22 cellular contexts compared by ENCODE assay signal in genomic region chr10:35575640-35576039, GRCh38. TPM values are rescaled to one million over a fixed set of nuclear protein-coding genes. Genes with fewer than 3 reads are reported as not detected.
"Had no signal": no experiment of that assay in that cellular context is flagged by ENCODE, and none has a peak within 500 bp of the region (broad histone marks: within the 10 kb centered on the region; RNA-seq: fewer than 3 reads in every experiment).

No MANE protein-coding gene starts in this region.

- H3K4me1 ChIP-seq: stomach had no signal

- H3K4me1 Mint-ChIP-seq: activated CD4-positive, alpha-beta T cell treated with anti-CD3 and anti-CD28 coated beads for 36 hours had no signal

- H3K4me3 ChIP-seq: lung, stomach, vagina had no signal

- H3K27me3 ChIP-seq: stomach, vagina had no signal

- H3K27me3 Mint-ChIP-seq: activated CD4-positive, alpha-beta T cell treated with anti-CD3 and anti-CD28 coated beads for 36 hours; effector memory CD8-positive, alpha-beta T cell; progenitor cell of endocrine pancreas had no signal

- H3K27ac ChIP-seq: epithelial cell of prostate, stomach, vagina had no signal

- ATAC-seq: activated CD4-positive, alpha-beta T cell treated with anti-CD3 and anti-CD28 coated beads for 36 hours; effector memory CD8-positive, alpha-beta T cell; left lobe of liver; stimulated activated effector memory CD8-positive, alpha-beta T cell treated with anti-CD3 and anti-CD28 coated beads, Interleukin-12 subunit alpha, Interleukin-12 subunit beta, amount 100 ng/mL, for 72 hours had no signal

- H3K4me3 Mint-ChIP-seq: activated CD4-positive, alpha-beta T cell treated with anti-CD3 and anti-CD28 coated beads for 36 hours; effector memory CD8-positive, alpha-beta T cell; stimulated activated effector memory CD8-positive, alpha-beta T cell treated with anti-CD3 and anti-CD28 coated beads, Interleukin-12 subunit alpha, Interleukin-12 subunit beta, amount 100 ng/mL, for 72 hours; T-helper 2 cell treated with Interferon-gamma antibody and Interleukin-4, amounts not matched to agents 5 μg/mL and 100 μg/mL, for 36 hours; WTC11 had no signal

- H3K9me3 ChIP-seq: stomach, vagina had no signal

- H3K36me3 ChIP-seq: vagina had no signal

- H3K27ac Mint-ChIP-seq: activated CD4-positive, alpha-beta T cell treated with anti-CD3 and anti-CD28 coated beads for 36 hours; effector memory CD8-positive, alpha-beta T cell; progenitor cell of endocrine pancreas; stimulated activated effector memory CD8-positive, alpha-beta T cell treated with anti-CD3 and anti-CD28 coated beads, Interleukin-12 subunit alpha, Interleukin-12 subunit beta, amount 100 ng/mL, for 72 hours; T-helper 2 cell treated with Interferon-gamma antibody and Interleukin-4, amounts not matched to agents 5 μg/mL and 100 μg/mL, for 36 hours; WTC11 had no signal

- H3K9me3 Mint-ChIP-seq: effector memory CD8-positive, alpha-beta T cell; stimulated activated effector memory CD8-positive, alpha-beta T cell treated with anti-CD3 and anti-CD28 coated beads, Interleukin-12 subunit alpha, Interleukin-12 subunit beta, amount 100 ng/mL, for 72 hours; T-helper 2 cell treated with Interferon-gamma antibody and Interleukin-4, amounts not matched to agents 5 μg/mL and 100 μg/mL, for 36 hours had no signal

- DNase-seq: activated CD4-positive, alpha-beta T cell treated with anti-CD3 and anti-CD28 coated beads for 36 hours; activated CD4-positive, alpha-beta T cell treated with anti-CD3 and anti-CD28 coated beads, Interleukin-2, amount 50 U/mL, for 48 hours; activated naive CD4-positive, alpha-beta T cell treated with Interleukin-2 at 50 U/mL for 16 hours; effector memory CD8-positive, alpha-beta T cell; kidney; midbrain; small intestine; stimulated activated CD4-positive, alpha-beta T cell treated with anti-CD3 and anti-CD28 coated beads, Interleukin-4, amount 100 ng/mL, for 24 hours; stomach; trophoblast cell had no signal

RNA-seq across cellular contexts. Expression of gene GJD4, which starts 29.5 kb away (rescaled TPM):
- total RNA-seq: activated CD4-positive, alpha-beta T cell treated with anti-CD3 and anti-CD28 coated beads for 36 hours; dermis microvascular lymphatic vessel endothelial cell; kidney; left lobe of liver; lung; omental fat pad; stomach; temporal lobe; vagina; WTC11 had no signal
- polyA plus RNA-seq: neural cell, stomach had no signal
